In the genomic region with DNA sequence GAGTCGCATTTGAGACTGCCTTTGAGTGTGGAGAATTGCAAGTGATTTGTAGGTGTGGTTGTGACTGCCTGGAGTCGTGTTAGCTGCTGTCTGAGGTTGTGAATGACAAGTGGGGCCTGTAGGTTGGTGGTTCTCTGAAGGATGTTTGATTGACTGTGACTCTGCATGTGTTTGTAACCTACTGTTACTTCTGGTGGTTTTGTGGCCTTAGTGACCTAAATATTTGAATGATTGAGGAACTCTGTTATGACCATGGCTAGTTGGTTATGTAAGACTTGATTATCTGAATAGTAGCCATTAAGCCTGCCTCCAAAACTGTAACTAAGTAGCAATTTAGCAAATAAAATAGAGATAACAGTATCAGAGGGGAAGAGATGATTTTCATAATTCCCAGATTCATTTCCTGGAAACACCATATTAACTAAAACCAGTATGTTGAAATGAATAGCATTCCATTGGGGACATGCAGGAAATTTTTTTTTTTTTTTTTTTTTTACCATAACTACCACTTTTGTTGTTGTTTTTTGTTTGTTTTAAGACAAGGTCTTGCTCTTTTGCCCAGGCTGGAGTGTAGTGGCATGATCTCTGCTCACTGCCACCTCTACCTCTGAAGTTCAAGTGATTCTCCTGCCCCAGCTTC, we compare ENCODE assay signal across 8 cellular contexts. TPM values are rescaled to one million over a fixed set of nuclear protein-coding genes. Genes with fewer than 3 reads are reported as not detected.
DNase-seq lines count a peak whose midpoint lies in the region; ATAC-seq, FAIRE-seq and TF ChIP-seq lines count a peak whose summit lies in the region.

No MANE protein-coding gene starts in this region.

- H3K4me1 ChIP-seq in adipocyte (ENCODE audit: control insufficient read depth, insufficient read depth, low read length) (peaks cover 2% of the 10 kb centered on the region), thyroid gland (peaks cover 5 to 13% of the 10 kb centered on the region in 2 donors)

- H3K9ac ChIP-seq in adipocyte (ENCODE audit: low read length) = peak overlapping the region; percentile 83

- H3K27me3 ChIP-seq in adipocyte (replicated peaks; ENCODE audit: control insufficient read depth, insufficient read depth, low read length) (no peaks in the 10 kb centered on the region), thyroid gland (no peaks in the 10 kb centered on the region)

- H3K36me3 ChIP-seq in adipocyte (ENCODE audit: control insufficient read depth, insufficient read depth, low read length, severe bottlenecking) (peaks cover 12% of the 10 kb centered on the region), thyroid gland (peaks cover 3 to 7% of the 10 kb centered on the region in 2 donors)

- TF ChIP-seq CTCF in thyroid gland (IDR thresholded peaks at IDR 0.05) = no peak

- H3K9me3 ChIP-seq in adipocyte (ENCODE audit: control insufficient read depth, low read length) = peaks cover 23% of the 10 kb centered on the region
- no peaks in the 10 kb centered on the region for H3K9me3 ChIP-seq in thyroid gland

- TF ChIP-seq POLR2A in thyroid gland (IDR thresholded peaks at IDR 0.05) = no peak

- no peak for FAIRE-seq in GM19239 (lab: Jason Lieb, UNC)

- H3K4me3 ChIP-seq in adipocyte (ENCODE audit: low read length) = peak overlapping the region; percentile 93
- peak overlapping the region in 2 of 3 donors; percentile 60 to 71 for H3K4me3 ChIP-seq in thyroid gland (replicated peaks in 1 of 3)

- DNase-seq in GF-D8 (lab: John Stamatoyannopoulos, UW) (peak; percentile 50), adipocyte (ENCODE audit: low read depth) (no peak), kidney tubule cell (ENCODE audit: low spot score) (peak; percentile 38), thyroid gland (peak in 1 of 2 donors; percentile 5), GM19239 (ENCODE audit: insufficient read length, low spot score) (no peak), NCI-H1436 (lab: John Stamatoyannopoulos, UW) (no peak)

- intact Hi-C loops in thyroid gland (cut with DNase I) = no loop called here

- peak; percentile 10 for ATAC-seq in HG03135 (IDR thresholded peaks at IDR 0.05; ENCODE audit: unreplicated experiment)
- ATAC-seq in HG02642 (IDR thresholded peaks at IDR 0.05; ENCODE audit: poor library complexity, unreplicated experiment) = no peak

- peak overlapping the region in 2 of 3 donors; percentile 72 to 76 for H3K27ac ChIP-seq in thyroid gland

- 0 to 3% methylated on average over 2 of the region's 2 CpGs for WGBS in thyroid gland, 2 donors

RNA-seq across cellular contexts. Expression of gene ZNF382, which starts 0.8 kb away (rescaled TPM):
- total RNA-seq in thyroid gland = 10 to 100 TPM; 11.3 to 30.5 (median 19.0) TPM

RNA-seq across cellular contexts. Expression of gene ZNF529, which starts 32.9 kb away (rescaled TPM):
- 10 to 100 TPM; 11.4 to 19.5 (median 15.2) TPM for total RNA-seq in thyroid gland

Comparison
In these comparisons a context has a peak if more than half of its experiments do, and no peak if none do; other contexts are left out.
1. DNase-seq: peak in GF-D8 (single experiment) and kidney tubule cell (single experiment); none in adipocyte (single experiment), GM19239 (single experiment) and NCI-H1436 (single experiment).